In the genomic region with DNA sequence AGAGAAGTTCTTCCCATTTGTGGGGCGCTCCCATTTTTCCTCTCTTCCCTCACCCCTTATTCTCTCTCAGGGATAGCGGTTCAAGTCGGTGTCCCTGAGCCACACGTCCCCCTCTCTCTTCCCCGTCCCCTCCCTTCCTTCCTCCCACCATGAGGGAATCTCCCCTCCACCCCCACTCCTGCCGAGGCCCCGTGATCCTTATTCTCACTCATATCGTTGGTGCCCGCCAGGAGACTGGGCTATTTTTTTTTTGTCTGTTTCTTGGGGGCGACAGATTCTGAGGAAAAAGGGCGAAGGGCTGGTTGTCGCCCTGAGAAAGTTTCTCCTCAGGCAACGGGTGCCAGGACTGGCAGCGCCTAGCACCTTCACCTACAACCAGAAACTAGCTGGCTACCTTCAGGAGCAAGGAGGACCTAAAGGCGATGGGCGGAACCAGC, we compare ENCODE assay signal across 8 cellular contexts.
DNase-seq lines count a peak whose midpoint lies in the region; TF ChIP-seq lines count a peak whose summit lies in the region.

No MANE protein-coding gene starts in this region.

- H3K9ac ChIP-seq in rectal smooth muscle tissue (ENCODE audit: low read length): no peak overlapping the region

- H3K4me3 ChIP-seq in GM12875 (ENCODE audit: low read depth, low read length) (peak overlapping the region; percentile 99), WI38 (ENCODE audit: low read depth, low read length) (peak overlapping the region; percentile 81), fibroblast of pulmonary artery (replicated peaks; ENCODE audit: low read depth, low read length) (peak overlapping the region; percentile 74), rectal smooth muscle tissue (ENCODE audit: low read length) (peak overlapping the region; percentile 88)

- no peaks in the 10 kb centered on the region for H3K27me3 ChIP-seq in rectal smooth muscle tissue (ENCODE audit: control insufficient read depth, insufficient read depth, low read length)

- DNase-seq in fibroblast of pulmonary artery (ENCODE audit: low read depth) (no peak), NCI-H1105 treated with DMSO at 0.1 percent for 48 hours (lab: John Stamatoyannopoulos, UW) (no peak), SHP77 treated with DMSO at 0.1 percent for 48 hours (lab: John Stamatoyannopoulos, UW) (no peak), NCI-H2227 treated with DMSO at 0.1 percent for 48 hours (lab: John Stamatoyannopoulos, UW) (no peak), retina (no peak)

- peaks cover 6% of the 10 kb centered on the region for H3K4me1 ChIP-seq in rectal smooth muscle tissue (ENCODE audit: control insufficient read depth, insufficient read depth, low read length)

- H3K36me3 ChIP-seq in rectal smooth muscle tissue (ENCODE audit: control insufficient read depth, insufficient read depth, low read length): no peaks in the 10 kb centered on the region

- peak overlapping the region; percentile 100 for H3K27ac ChIP-seq in rectal smooth muscle tissue (ENCODE audit: low read depth, low read length)

- TF ChIP-seq CTCF in GM12875 (IDR thresholded peaks at IDR 0.05; ENCODE audit: borderline replicate concordance, insufficient read depth, low read depth, low read length) (no peak), WI38 (IDR thresholded peaks at IDR 0.05; ENCODE audit: low read depth, low read length) (no peak), fibroblast of pulmonary artery (IDR thresholded peaks at IDR 0.05; ENCODE audit: low read length, missing control alignments) (no peak)
